ENCODE assay signal across 8 cellular contexts in genomic region chr3:132416807-132417694, GRCh38.
A peak's percentile ranks its signal among the peaks of the same experiment; 100 is the strongest.
DNase-seq lines count a peak whose midpoint lies in the region; ATAC-seq and TF ChIP-seq lines count a peak whose summit lies in the region.

DNAJC13 (plus strand) TSS chr3:132417502; CDS start chr3:132434551, 17,049 bp downstream.

- peak within 1 kb of the TSS; percentile 51 for H3K27ac ChIP-seq in OCI-LY1 (ENCODE audit: low read depth, low read length, poor library complexity, severe bottlenecking)

- H3F3A ChIP-seq in OCI-LY1 (ENCODE audit: insufficient read depth, low read length), result no peaks in the 10 kb centered on the region

- peak within 1 kb of the TSS; percentile 90 for H3K4me3 ChIP-seq in OCI-LY1 (ENCODE audit: low read depth, low read length, poor library complexity, severe bottlenecking)

- no peaks in the 10 kb centered on the region for H3K9me3 ChIP-seq in OCI-LY1 (ENCODE audit: low read length)

- peak within 1 kb of the TSS; percentile 84 for H2AFZ ChIP-seq in OCI-LY1 (ENCODE audit: low read length)

- peaks cover 7% of the 10 kb centered on the region; the same call in 1 of the 2 replicates for H3K36me3 ChIP-seq in OCI-LY1 (ENCODE audit: insufficient read depth, low read length)

- H3K4me2 ChIP-seq in OCI-LY1 (ENCODE audit: low read length), result peak within 1 kb of the TSS; percentile 93

- H4K20me1 ChIP-seq in OCI-LY1 (ENCODE audit: insufficient read depth, low read length), result no peaks in the 10 kb centered on the region

- no peaks in the 10 kb centered on the region for H3K27me3 ChIP-seq in OCI-LY1 (ENCODE audit: insufficient read depth, low read length)

- H3K9ac ChIP-seq in OCI-LY1 (ENCODE audit: low read length), result peak within 1 kb of the TSS; percentile 92

- no peak for TF ChIP-seq CTCF in OCI-LY1 (IDR thresholded peaks at IDR 0.05; ENCODE audit: low read length)

- peak; percentile 99 for DNase-seq in DMS 273 (lab: John Stamatoyannopoulos, UW; ENCODE audit: unreplicated experiment)
- DNase-seq in HuH-7 (ENCODE audit: low spot score), result peak; percentile 85
- DNase-seq in activated CD8-positive, alpha-beta memory T cell treated with anti-CD3 and anti-CD28 coated beads, Interleukin-2, amount 50 U/mL, for 48 hours, result peak; percentile 92
- peak; percentile 86 for DNase-seq in epidermal melanocyte (ENCODE audit: insufficient read length, low spot score)
- DNase-seq in midbrain (lab: John Stamatoyannopoulos, UW), result peak; percentile 94
- peak; percentile 85 to 88 for DNase-seq in stimulated activated CD8-positive, alpha-beta memory T cell treated with anti-CD3 and anti-CD28 coated beads, Interleukin-15, amount 100 ng/mL, for 48 hours (ENCODE audit: low read depth in 2 of 2)

- peaks cover 41% of the 10 kb centered on the region for H3K79me2 ChIP-seq in OCI-LY1 (ENCODE audit: insufficient read depth, low read length)

- peak; percentile 90 for ATAC-seq in GM21526 (IDR thresholded peaks at IDR 0.05; ENCODE audit: low FRiP score, unreplicated experiment)

- H3K4me1 ChIP-seq in OCI-LY1 (ENCODE audit: insufficient read depth, low read length, severe bottlenecking), result peaks cover 31% of the 10 kb centered on the region

- no peaks in the 10 kb centered on the region for H3K9me2 ChIP-seq in OCI-LY1 (ENCODE audit: low read depth, low read length)

Comparison
In these comparisons a context has a peak if more than half of its experiments do, and no peak if none do; other contexts are left out.
1. Peak in every context shown above with its lines: DNase-seq, ATAC-seq, H3K4me3 ChIP-seq and H3K27ac ChIP-seq.